ENCODE assay signal across 11 cellular contexts in genomic region chrX:3271485-3272186, GRCh38.
DNase-seq lines count a peak whose midpoint lies in the region; ATAC-seq, FAIRE-seq and TF ChIP-seq lines count a peak whose summit lies in the region.
"Had no signal": no experiment of that assay in that cellular context is flagged by ENCODE, and none has a peak within 500 bp of the region (broad histone marks: within the 10 kb centered on the region; RNA-seq: fewer than 3 reads in every experiment).

No MANE protein-coding gene starts in this region.

- FAIRE-seq in endothelial cell of umbilical vein (lab: Jason Lieb, UNC), result peak; percentile 49

- H3K9me3 ChIP-seq in BLaER1, result no peaks in the 10 kb centered on the region
- H3K9me3 ChIP-seq in endothelial cell of umbilical vein (replicated peaks; ENCODE audit: control insufficient read depth, insufficient read depth, low read length), result no peaks in the 10 kb centered on the region
- H3K9me3 ChIP-seq in neuron (ENCODE audit: low read length), result no peaks in the 10 kb centered on the region

- H3K9me1 ChIP-seq in endothelial cell of umbilical vein (replicated peaks; ENCODE audit: control insufficient read depth, extremely low read depth, insufficient read depth, low read length), result no peaks in the 10 kb centered on the region

- H3K27ac ChIP-seq in BLaER1 (no peak overlapping the region), endothelial cell of umbilical vein (ENCODE audit: insufficient read depth, low read depth, low read length) (peak overlapping the region; percentile 73)

- H3K36me3 ChIP-seq in BLaER1 (no peaks in the 10 kb centered on the region), endothelial cell of umbilical vein (ENCODE audit: control insufficient read depth in 2 of 2, extremely low read depth in 1 of 2, insufficient read depth in 2 of 2, low read length in 2 of 2) (no peaks in the 10 kb centered on the region), neuron (ENCODE audit: insufficient read depth, low read length) (no peaks in the 10 kb centered on the region)

- no peaks in the 10 kb centered on the region for H3K4me1 Mint-ChIP-seq in stimulated activated naive CD8-positive, alpha-beta T cell treated with anti-CD3 and anti-CD28 coated beads, Interleukin-15, amount 100 ng/mL, for 72 hours
- H3K4me1 Mint-ChIP-seq: immature natural killer cell had no signal

- POLR2A ChIA-PET in endothelial cell of umbilical vein (lab: Charles Lee), result no interaction called here

- CTCF ChIA-PET in endothelial cell of umbilical vein (lab: Charles Lee), result no interaction called here

- H3K27ac Mint-ChIP-seq in stimulated activated naive CD8-positive, alpha-beta T cell treated with anti-CD3 and anti-CD28 coated beads, Interleukin-15, amount 100 ng/mL, for 72 hours, result no peak overlapping the region
- H3K27ac Mint-ChIP-seq: immature natural killer cell had no signal

- no peak for TF ChIP-seq POLR2A in endothelial cell of umbilical vein (IDR thresholded peaks at IDR 0.05; ENCODE audit: low read depth, low read length)

- H3K9ac ChIP-seq in BLaER1 (no peak overlapping the region), endothelial cell of umbilical vein (replicated peaks; ENCODE audit: extremely low read depth, insufficient read depth, low read length) (peak overlapping the region; percentile 60)

- H3K4me2 ChIP-seq in BLaER1, result peak overlapping the region; percentile 55
- peak overlapping the region; percentile 73 for H3K4me2 ChIP-seq in endothelial cell of umbilical vein (ENCODE audit: insufficient read depth, low read length)

- H3K79me2 ChIP-seq in endothelial cell of umbilical vein (ENCODE audit: control insufficient read depth, insufficient read depth, low read length), result no peaks in the 10 kb centered on the region

- H4K20me1 ChIP-seq in BLaER1 (no peaks in the 10 kb centered on the region), endothelial cell of umbilical vein (replicated peaks; ENCODE audit: control insufficient read depth, extremely low read depth, insufficient read depth, low read length) (no peaks in the 10 kb centered on the region)

- intact Hi-C loops in endothelial cell of umbilical vein (cut with micrococcal nuclease), result loop anchor here (1.0 to 10.0 kb wide), 2 partner anchors 8 to 77 kb away; no protein-coding TSS in a partner anchor

- BruUV-seq in endothelial cell of umbilical vein (replicated peaks; lab: Mats Ljungman, UMichigan), result no TSS peak

- H2AFZ ChIP-seq in endothelial cell of umbilical vein (ENCODE audit: low read depth, low read length), result peak overlapping the region; percentile 84
- peak overlapping the region; percentile 14 for H2AFZ ChIP-seq in neuron (ENCODE audit: low read depth, low read length)

- H3K4me3 ChIP-seq in BLaER1 (no peak overlapping the region), endothelial cell of umbilical vein (replicated peaks in 1 of 3; ENCODE audit: insufficient read depth in 1 of 3, low read depth in 1 of 3, low read length in 3 of 3) (peak overlapping the region in 2 of 3 experiments; percentile 3 to 46), neuron (ENCODE audit: low read length) (peak overlapping the region; percentile 7)

- H3K27me3 Mint-ChIP-seq in stimulated activated naive CD8-positive, alpha-beta T cell treated with anti-CD3 and anti-CD28 coated beads, Interleukin-15, amount 100 ng/mL, for 72 hours, result no peaks in the 10 kb centered on the region

- H3K27me3 ChIP-seq in BLaER1, result no peaks in the 10 kb centered on the region
- no peaks in the 10 kb centered on the region for H3K27me3 ChIP-seq in endothelial cell of umbilical vein (ENCODE audit: control insufficient read depth in 2 of 2, insufficient read depth in 2 of 2, low read length in 2 of 2)
- no peaks in the 10 kb centered on the region for H3K27me3 ChIP-seq in neuron (ENCODE audit: insufficient read depth, low read length)

- H3K4me1 ChIP-seq in BLaER1 (peaks cover 21% of the 10 kb centered on the region), endothelial cell of umbilical vein (ENCODE audit: control insufficient read depth, extremely low read depth, insufficient read depth, low read length) (peaks cover 20% of the 10 kb centered on the region), neuron (ENCODE audit: insufficient read depth, low read length) (no peaks in the 10 kb centered on the region)

- no peak for TF ChIP-seq CTCF in endothelial cell of umbilical vein (IDR thresholded peaks at IDR 0.05; ENCODE audit: extremely low read depth in 1 of 2, insufficient read depth in 1 of 2, low read depth in 1 of 2, low read length in 2 of 2)

- dilution Hi-C loops in endothelial cell of umbilical vein (cut with MboI; ENCODE audit: extremely low pct_ligation_motif_present, low sequenced_read_pairs), result no loop called here

- DNase-seq in NOMO-1 treated with DMSO at 0.1 percent for 48 hours (lab: John Stamatoyannopoulos, UW; ENCODE audit: unreplicated experiment) (peak; percentile 35), endothelial cell of umbilical vein (ENCODE audit: low read depth, low spot score) (peak; percentile 74), D341Med (ENCODE audit: low spot score) (no peak)
- no peak for DNase-seq in stimulated activated naive CD8-positive, alpha-beta T cell treated with anti-CD3 and anti-CD28 coated beads, Interleukin-15, amount 100 ng/mL, for 72 hours
- DNase-seq: central memory CD4-positive, alpha-beta T cell; DMS53; immature natural killer cell had no signal

- no peak overlapping the region for H3K4me3 Mint-ChIP-seq in stimulated activated naive CD8-positive, alpha-beta T cell treated with anti-CD3 and anti-CD28 coated beads, Interleukin-15, amount 100 ng/mL, for 72 hours
- H3K4me3 Mint-ChIP-seq: immature natural killer cell had no signal

- no peak for ATAC-seq in GM19463 (IDR thresholded peaks at IDR 0.05; ENCODE audit: unreplicated experiment)
- ATAC-seq in GM21717 (IDR thresholded peaks at IDR 0.05; ENCODE audit: unreplicated experiment), result no peak
- no peak for ATAC-seq in stimulated activated naive CD8-positive, alpha-beta T cell treated with anti-CD3 and anti-CD28 coated beads, Interleukin-15, amount 100 ng/mL, for 72 hours

- H3K9me3 Mint-ChIP-seq in stimulated activated naive CD8-positive, alpha-beta T cell treated with anti-CD3 and anti-CD28 coated beads, Interleukin-15, amount 100 ng/mL, for 72 hours, result no peaks in the 10 kb centered on the region

TF ChIP-seq in endothelial cell of umbilical vein, 7 proteins besides CTCF, POLR2A, EP300 and RAD21:
- peak; percentile 70 for TF ChIP-seq JUN (IDR thresholded peaks at IDR 0.05; ENCODE audit: borderline replicate concordance, insufficient read depth, insufficient read length, low read depth)
- peak; percentile 82 for TF ChIP-seq FOS (IDR thresholded peaks at IDR 0.05; ENCODE audit: borderline replicate concordance, insufficient read depth, low read length)
- no peak for TF ChIP-seq GATA2 (IDR thresholded peaks at IDR 0.05; ENCODE audit: insufficient read depth, insufficient read length, low read depth, low read length)
- peak; percentile 48 for TF ChIP-seq POLR2AphosphoS5 (IDR thresholded peaks at IDR 0.05; ENCODE audit: insufficient read depth, low read depth, low read length)

Comparison
In these comparisons a context has a peak if more than half of its experiments do, and no peak if none do; other contexts are left out.
1. DNase-seq: peak in NOMO-1 treated with DMSO at 0.1 percent for 48 hours (single experiment) and endothelial cell of umbilical vein (single experiment); none in D341Med (single experiment) and stimulated activated naive CD8-positive, alpha-beta T cell treated with anti-CD3 and anti-CD28 coated beads, Interleukin-15, amount 100 ng/mL, for 72 hours (0 of 2).